In genomic region chr9:112764344-112764743, GRCh38 we compare ENCODE assay signal across 1 cellular context.
TF ChIP-seq lines count a peak whose summit lies in the region.

No MANE protein-coding gene starts in this region.

TF ChIP-seq in H1, 55 proteins besides CTCF, POLR2A, EP300 and RAD21 (continued from another document):
- no peak for TF ChIP-seq CHD7 (IDR thresholded peaks at IDR 0.05; ENCODE audit: insufficient replicate concordance, low read length)
- TF ChIP-seq CHD2 (IDR thresholded peaks at IDR 0.05; ENCODE audit: low read length): no peak
- no peak for TF ChIP-seq RXRA (IDR thresholded peaks at IDR 0.05; ENCODE audit: insufficient read depth, low read depth, low read length)
- TF ChIP-seq NRF1 (IDR thresholded peaks at IDR 0.05; ENCODE audit: low read depth, low read length): no peak
- no peak for TF ChIP-seq HDAC6 (IDR thresholded peaks at IDR 0.05; ENCODE audit: low read depth, low read length)
- no peak for TF ChIP-seq SP2 (IDR thresholded peaks at IDR 0.05; ENCODE audit: low read length)
- no peak for TF ChIP-seq CEBPB (IDR thresholded peaks at IDR 0.05; ENCODE audit: low read depth, low read length)
